Comparison of ENCODE assay signal across 18 cellular contexts in genomic region chr3:149860881-149861280, GRCh38.
"Had no signal": no experiment of that assay in that cellular context is flagged by ENCODE, and none has a peak within 500 bp of the region (broad histone marks: within the 10 kb centered on the region; RNA-seq: fewer than 3 reads in every experiment).

No MANE protein-coding gene starts in this region.

- H3K4me1 ChIP-seq: gastrocnemius medialis, heart right ventricle, right atrium auricular region, uterus had no signal

- FAIRE-seq: islet of Langerhans, small intestine had no signal

- ATAC-seq: gastrocnemius medialis; heart right ventricle; mucosa of descending colon; naive thymus-derived CD8-positive, alpha-beta T cell had no signal

- H3K36me3 ChIP-seq: uterus had no signal

- H3K27ac ChIP-seq: coronary artery, gastrocnemius medialis, heart right ventricle, neutrophil, right atrium auricular region, uterus had no signal

- H3K27me3 ChIP-seq: gastrocnemius medialis, heart right ventricle, neutrophil, right atrium auricular region, uterus had no signal

- DNase-seq: effector CD8-positive, alpha-beta T cell; gastrocnemius medialis; heart right ventricle; hypothalamus; kidney glomerular epithelial cell; mammary epithelial cell; mucosa of descending colon; naive thymus-derived CD8-positive, alpha-beta T cell; posterior cingulate gyrus; small intestine; stimulated activated CD4-positive, alpha-beta T cell treated with anti-CD3 and anti-CD28 coated beads, Interleukin-12 subunit alpha, Interleukin-12 subunit beta, amount 100 ng/mL, for 4 hours; stimulated activated naive CD4-positive, alpha-beta T cell treated with Interleukin-2 at 50 U/mL for 16 hours; trophoblast cell; uterus had no signal

- H3K9me3 ChIP-seq: gastrocnemius medialis, mucosa of descending colon, neutrophil, right atrium auricular region, uterus had no signal

- H3K4me3 ChIP-seq: coronary artery, gastrocnemius medialis, heart right ventricle, mucosa of descending colon, right atrium auricular region, uterus had no signal
